ENCODE assay signal across 20 cellular contexts in genomic region chr2:27636766-27637165, GRCh38. TPM values are rescaled to one million over a fixed set of nuclear protein-coding genes. Genes with fewer than 3 reads are reported as not detected.
DNase-seq lines count a peak whose midpoint lies in the region; ATAC-seq, FAIRE-seq and TF ChIP-seq lines count a peak whose summit lies in the region.
"Had no signal": no experiment of that assay in that cellular context is flagged by ENCODE, and none has a peak within 500 bp of the region (broad histone marks: within the 10 kb centered on the region; RNA-seq: fewer than 3 reads in every experiment).

No MANE protein-coding gene starts in this region.

- H3K4me3 ChIP-seq in IMR-90 (ENCODE audit: insufficient read depth, low read depth, low read length): no peak overlapping the region
- no peak overlapping the region for H3K4me3 ChIP-seq in astrocyte (ENCODE audit: insufficient read depth, low read depth, low read length)
- H3K4me3 ChIP-seq in esophagus muscularis mucosa: no peak overlapping the region
- H3K4me3 ChIP-seq in gastrocnemius medialis: no peak overlapping the region
- H3K4me3 ChIP-seq: A549, GM23338 had no signal

- no peaks in the 10 kb centered on the region for H3K9me1 ChIP-seq in IMR-90 (ENCODE audit: insufficient read depth, low read length)

- no peaks in the 10 kb centered on the region for H3K9me3 Mint-ChIP-seq in activated CD8-positive, alpha-beta T cell treated with anti-CD3 and anti-CD28 coated beads for 36 hours
- H3K9me3 Mint-ChIP-seq in activated CD8-positive, alpha-beta T cell treated with anti-CD3 and anti-CD28 coated beads, Interleukin-2, amount 10 ng/mL, durations not matched to agents 7 days and 5 days (ENCODE audit: insufficient read depth): no peaks in the 10 kb centered on the region
- H3K9me3 Mint-ChIP-seq in astrocyte (ENCODE audit: unreplicated experiment): no peaks in the 10 kb centered on the region
- H3K9me3 Mint-ChIP-seq: GM23338 had no signal

- no peak for TF ChIP-seq EP300 in esophagus muscularis mucosa (IDR thresholded peaks at IDR 0.05)

- TF ChIP-seq CTCF in activated CD8-positive, alpha-beta T cell treated with anti-CD3 and anti-CD28 coated beads for 36 hours (IDR thresholded peaks at IDR 0.05): no peak
- no peak for TF ChIP-seq CTCF in IMR-90 (conservative IDR thresholded peaks at IDR 0.05; ENCODE audit: low read depth, low read length)
- TF ChIP-seq CTCF in astrocyte (IDR thresholded peaks at IDR 0.05; ENCODE audit: insufficient read depth, low read depth, low read length): no peak
- no peak for TF ChIP-seq CTCF in esophagus muscularis mucosa (IDR thresholded peaks at IDR 0.05)
- TF ChIP-seq CTCF in gastrocnemius medialis (IDR thresholded peaks at IDR 0.05 in 4 of 5, conservative IDR thresholded peaks at IDR 0.05 in 1 of 5): no peak

- H2AFZ ChIP-seq in IMR-90 (replicated peaks; ENCODE audit: low read length, poor library complexity): no peak overlapping the region
- H2AFZ ChIP-seq in astrocyte (ENCODE audit: low read depth, low read length): no peak overlapping the region
- H2AFZ ChIP-seq: GM23338 had no signal

- H3K27me3 ChIP-seq in IMR-90 (ENCODE audit: control insufficient read depth, insufficient read depth, low read length) (no peaks in the 10 kb centered on the region), astrocyte (ENCODE audit: insufficient read depth, low read length) (no peaks in the 10 kb centered on the region), esophagus muscularis mucosa (no peaks in the 10 kb centered on the region), gastrocnemius medialis (no peaks in the 10 kb centered on the region)

- no peak for ATAC-seq in activated CD8-positive, alpha-beta T cell treated with anti-CD3 and anti-CD28 coated beads for 36 hours
- ATAC-seq in activated CD8-positive, alpha-beta T cell treated with anti-CD3 and anti-CD28 coated beads, Interleukin-2, amount 10 ng/mL, durations not matched to agents 7 days and 5 days: no peak
- ATAC-seq in IMR-90 (ENCODE audit: low read depth) (no peak), gastrocnemius medialis (no peak)
- ATAC-seq: A549, GM23338, Panc1 had no signal

- no peak overlapping the region for H2BK20ac ChIP-seq in IMR-90 (ENCODE audit: low read depth, low read length)

- no peak overlapping the region for H2BK5ac ChIP-seq in IMR-90 (ENCODE audit: low read depth, low read length, poor library complexity, severe bottlenecking)

- peaks cover 39% of the 10 kb centered on the region for H3K4me1 Mint-ChIP-seq in activated CD8-positive, alpha-beta T cell treated with anti-CD3 and anti-CD28 coated beads for 36 hours (ENCODE audit: low read depth)
- H3K4me1 Mint-ChIP-seq in activated CD8-positive, alpha-beta T cell treated with anti-CD3 and anti-CD28 coated beads, Interleukin-2, amount 10 ng/mL, durations not matched to agents 7 days and 5 days (ENCODE audit: low read depth): peaks cover 24% of the 10 kb centered on the region
- H3K4me1 Mint-ChIP-seq in astrocyte (ENCODE audit: low read depth, unreplicated experiment): peaks cover 14% of the 10 kb centered on the region
- H3K4me1 Mint-ChIP-seq: GM23338 had no signal

- H4K5ac ChIP-seq in IMR-90 (ENCODE audit: low read depth, low read length): no peak overlapping the region

- no peaks in the 10 kb centered on the region for H3K9me3 ChIP-seq in IMR-90 (ENCODE audit: control insufficient read depth, insufficient read depth, low read length)
- H3K9me3 ChIP-seq in astrocyte (ENCODE audit: insufficient read depth, low read depth, low read length): no peaks in the 10 kb centered on the region
- H3K9me3 ChIP-seq in esophagus muscularis mucosa: no peaks in the 10 kb centered on the region
- H3K9me3 ChIP-seq in gastrocnemius medialis: no peaks in the 10 kb centered on the region
- H3K9me3 ChIP-seq: A549 had no signal

- H3K23ac ChIP-seq in IMR-90 (ENCODE audit: low read depth, low read length): no peak overlapping the region

- TF ChIP-seq RAD21 in IMR-90 (IDR thresholded peaks at IDR 0.05; ENCODE audit: low read length): no peak

- no CpG with 5 or more reads among the region's 5 CpGs for WGBS in IMR-90 (ENCODE audit: extremely low coverage in 2 of 2, insufficient read length in 1 of 2), 2 experiments
- 92% methylated on average over 5 of the region's 5 CpGs for WGBS in esophagus muscularis mucosa

- no peak overlapping the region for H3K9ac ChIP-seq in IMR-90 (ENCODE audit: low read depth, low read length)
- H3K9ac ChIP-seq in astrocyte (ENCODE audit: low read length): no peak overlapping the region
- H3K9ac ChIP-seq: KMS-11 had no signal

- POLR2A ChIA-PET in activated CD8-positive, alpha-beta T cell treated with anti-CD3 and anti-CD28 coated beads for 36 hours (lab: Charles Lee): interaction anchor here (0.7 to 3.5 kb wide), 2 partner anchors 9 to 334 kb away, joined by 3 to 22 read pairs; partner anchors contain the start of genes CCDC121 and GPN1
- POLR2A ChIA-PET in activated CD8-positive, alpha-beta T cell treated with anti-CD3 and anti-CD28 coated beads, Interleukin-2, amount 10 ng/mL, durations not matched to agents 7 days and 5 days (lab: Charles Lee): no interaction called here
- POLR2A ChIA-PET in IMR-90 (lab: Charles Lee; ENCODE audit: unreplicated experiment): no interaction called here

- DNase-seq in activated CD8-positive, alpha-beta T cell treated with anti-CD3 and anti-CD28 coated beads for 36 hours: peak; percentile 32
- no peak for DNase-seq in activated CD8-positive, alpha-beta T cell treated with anti-CD3 and anti-CD28 coated beads, Interleukin-2, amount 10 ng/mL, durations not matched to agents 7 days and 5 days
- DNase-seq in IMR-90 (peak; percentile 28), astrocyte (ENCODE audit: low read depth) (no peak), iris pigment epithelial cell (ENCODE audit: low read depth) (peak; percentile 40), NCI-H1048 (lab: John Stamatoyannopoulos, UW) (no peak), esophagus muscularis mucosa (ENCODE audit: extremely low spot score) (no peak), gastrocnemius medialis (no peak)
- DNase-seq: AML-193, GDM1, NCI-H1417, NCI-H2029, NCI-H2171 treated with DMSO at 0.1 percent for 48 hours, NCI-H82 had no signal

- H2AK9ac ChIP-seq in IMR-90 (replicated peaks; ENCODE audit: low read depth, low read length, poor library complexity): no peak overlapping the region

- no peak overlapping the region for H3K4ac ChIP-seq in IMR-90 (ENCODE audit: low read depth, low read length)

- TF ChIP-seq POLR2A in IMR-90 (IDR thresholded peaks at IDR 0.05; ENCODE audit: low read depth, low read length) (no peak), esophagus muscularis mucosa (IDR thresholded peaks at IDR 0.05; ENCODE audit: low read depth) (no peak), gastrocnemius medialis (IDR thresholded peaks at IDR 0.05) (no peak)

- peaks cover 33% of the 10 kb centered on the region for H3K36me3 ChIP-seq in IMR-90 (ENCODE audit: control insufficient read depth, insufficient read depth, low read length)
- H3K36me3 ChIP-seq in astrocyte (ENCODE audit: insufficient read depth, low read length): peaks cover 70% of the 10 kb centered on the region
- peaks cover 64 to 100% (median 91%) of the 10 kb centered on the region in 4 donors for H3K36me3 ChIP-seq in esophagus muscularis mucosa
- H3K36me3 ChIP-seq in gastrocnemius medialis: peaks cover 2 to 98% of the 10 kb centered on the region in 2 donors

- H4K8ac ChIP-seq in IMR-90 (ENCODE audit: low read depth in 2 of 2, low read length in 2 of 2): no peak overlapping the region

- FAIRE-seq in astrocyte (lab: Jason Lieb, UNC): no peak
- FAIRE-seq: A549, GM12892, GM19239 had no signal

- no peak overlapping the region for H3K4me2 ChIP-seq in IMR-90 (ENCODE audit: low read depth, low read length)
- H3K4me2 ChIP-seq in astrocyte (ENCODE audit: low read length): no peak overlapping the region
- H3K4me2 ChIP-seq: A549, GM23338, KMS-11 had no signal

- no peak overlapping the region for H3K27ac ChIP-seq in IMR-90 (ENCODE audit: insufficient read depth, low read length)
- peak overlapping the region; percentile 89 for H3K27ac ChIP-seq in astrocyte (ENCODE audit: low read depth, low read length)
- no peak overlapping the region for H3K27ac ChIP-seq in esophagus muscularis mucosa (replicated peaks in 1 of 4)
- H3K27ac ChIP-seq in gastrocnemius medialis: no peak overlapping the region
- H3K27ac ChIP-seq: A549, KMS-11 had no signal

- intact Hi-C loops in activated CD8-positive, alpha-beta T cell treated with anti-CD3 and anti-CD28 coated beads for 36 hours (cut with micrococcal nuclease): no loop called here
- intact Hi-C loops in IMR-90 (cut with micrococcal nuclease) (no loop called here), esophagus muscularis mucosa (cut with DNase I) (no loop called here), gastrocnemius medialis (cut with DNase I; ENCODE audit: low total_unique reads) (no loop called here)

- no peak overlapping the region for H3K27ac Mint-ChIP-seq in activated CD8-positive, alpha-beta T cell treated with anti-CD3 and anti-CD28 coated beads for 36 hours
- H3K27ac Mint-ChIP-seq in activated CD8-positive, alpha-beta T cell treated with anti-CD3 and anti-CD28 coated beads, Interleukin-2, amount 10 ng/mL, durations not matched to agents 7 days and 5 days: no peak overlapping the region
- H3K27ac Mint-ChIP-seq in astrocyte (ENCODE audit: unreplicated experiment): no peak overlapping the region
- H3K27ac Mint-ChIP-seq: GM23338 had no signal

- no peak overlapping the region for H3K18ac ChIP-seq in IMR-90 (ENCODE audit: low read depth, low read length)

- no peak overlapping the region for H2AK5ac ChIP-seq in IMR-90 (ENCODE audit: low read depth, low read length)

- H4K20me1 ChIP-seq in IMR-90 (ENCODE audit: insufficient read depth, low read length) (peaks cover 4% of the 10 kb centered on the region; the same call in 1 of the 2 replicates), astrocyte (ENCODE audit: insufficient read depth, low read length) (no peaks in the 10 kb centered on the region)

- no peak overlapping the region for H3K4me3 Mint-ChIP-seq in activated CD8-positive, alpha-beta T cell treated with anti-CD3 and anti-CD28 coated beads for 36 hours
- no peak overlapping the region for H3K4me3 Mint-ChIP-seq in activated CD8-positive, alpha-beta T cell treated with anti-CD3 and anti-CD28 coated beads, Interleukin-2, amount 10 ng/mL, durations not matched to agents 7 days and 5 days
- H3K4me3 Mint-ChIP-seq in astrocyte (ENCODE audit: unreplicated experiment): no peak overlapping the region
- H3K4me3 Mint-ChIP-seq: GM23338 had no signal

- in situ Hi-C loops in IMR-90 (cut with MboI; ENCODE audit: low sequenced_read_pairs): no loop called here
- in situ Hi-C loops in gastrocnemius medialis (cut with MboI; ENCODE audit: low sequenced_read_pairs in 4 of 4): loop anchor here in 1 of 4 donors (25.0 kb wide), 1 partner anchor 174 kb away; no protein-coding TSS in a partner anchor

- H2BK15ac ChIP-seq in IMR-90 (ENCODE audit: low read depth, low read length): no peak overlapping the region

- H3K79me2 ChIP-seq in astrocyte (ENCODE audit: insufficient read depth, low read length): peaks cover 15% of the 10 kb centered on the region

- H3K27me3 Mint-ChIP-seq in activated CD8-positive, alpha-beta T cell treated with anti-CD3 and anti-CD28 coated beads for 36 hours: no peaks in the 10 kb centered on the region
- no peaks in the 10 kb centered on the region for H3K27me3 Mint-ChIP-seq in activated CD8-positive, alpha-beta T cell treated with anti-CD3 and anti-CD28 coated beads, Interleukin-2, amount 10 ng/mL, durations not matched to agents 7 days and 5 days (ENCODE audit: low read depth)
- H3K27me3 Mint-ChIP-seq in astrocyte (ENCODE audit: low read depth, unreplicated experiment): no peaks in the 10 kb centered on the region

- H3K4me1 ChIP-seq in IMR-90 (ENCODE audit: control insufficient read depth, insufficient read depth, low read length): no peaks in the 10 kb centered on the region
- H3K4me1 ChIP-seq in astrocyte (ENCODE audit: insufficient read depth, low read length): peaks cover 25% of the 10 kb centered on the region
- H3K4me1 ChIP-seq in esophagus muscularis mucosa: no peaks in the 10 kb centered on the region
- no peaks in the 10 kb centered on the region for H3K4me1 ChIP-seq in gastrocnemius medialis
- H3K4me1 ChIP-seq: A549 had no signal

- peaks cover 9 to 24% of the 10 kb centered on the region in 2 experiments; a peak in 3 of 4 replicates for H3K79me1 ChIP-seq in IMR-90 (ENCODE audit: low read depth in 1 of 2, low read length in 2 of 2)

- CTCF ChIA-PET in activated CD8-positive, alpha-beta T cell treated with anti-CD3 and anti-CD28 coated beads for 36 hours (lab: Charles Lee): interaction anchor here (1.0 kb wide), 1 partner anchor 47 kb away, joined by 3 read pairs; no protein-coding TSS in a partner anchor
- CTCF ChIA-PET in activated CD8-positive, alpha-beta T cell treated with anti-CD3 and anti-CD28 coated beads, Interleukin-2, amount 10 ng/mL, durations not matched to agents 7 days and 5 days (lab: Charles Lee): interaction anchor here (0.8 kb wide), 1 partner anchor 47 kb away, joined by 3 read pairs; no protein-coding TSS in a partner anchor
- CTCF ChIA-PET in IMR-90 (lab: Yijun Ruan, JAX): no interaction called here

- H2BK120ac ChIP-seq in IMR-90 (ENCODE audit: low read depth, low read length): no peak overlapping the region

- no TSS peak for BruUV-seq in IMR-90 (replicated peaks; lab: Mats Ljungman, UMichigan)

- no peak overlapping the region for H3K14ac ChIP-seq in IMR-90 (replicated peaks; ENCODE audit: low read depth, low read length)

- H3K56ac ChIP-seq in IMR-90 (ENCODE audit: extremely low read depth, insufficient read depth, low read length): no peak overlapping the region

- H4K91ac ChIP-seq in IMR-90 (ENCODE audit: insufficient read depth, low read depth, low read length): no peak overlapping the region

- peaks cover 62% of the 10 kb centered on the region for H3K36me3 Mint-ChIP-seq in activated CD8-positive, alpha-beta T cell treated with anti-CD3 and anti-CD28 coated beads for 36 hours (ENCODE audit: low read depth)
- peaks cover 68% of the 10 kb centered on the region for H3K36me3 Mint-ChIP-seq in activated CD8-positive, alpha-beta T cell treated with anti-CD3 and anti-CD28 coated beads, Interleukin-2, amount 10 ng/mL, durations not matched to agents 7 days and 5 days (ENCODE audit: low read depth)
- H3K36me3 Mint-ChIP-seq in astrocyte (ENCODE audit: low read depth, unreplicated experiment): peaks cover 19% of the 10 kb centered on the region

- dilution Hi-C loops in IMR-90 (cut with HindIII; ENCODE audit: low sequenced_read_pairs, unreplicated experiment): no loop called here

RNA-seq across cellular contexts. Expression of gene GPN1, which starts 7.9 kb away (rescaled TPM):
- 10 to 100 TPM; 37.6 to 41.2 TPM for total RNA-seq in activated CD8-positive, alpha-beta T cell treated with anti-CD3 and anti-CD28 coated beads for 36 hours
- 10 to 100 TPM; 39.7 to 41.4 TPM for total RNA-seq in activated CD8-positive, alpha-beta T cell treated with anti-CD3 and anti-CD28 coated beads, Interleukin-2, amount 10 ng/mL, durations not matched to agents 7 days and 5 days
- total RNA-seq in IMR-90 (2012; rRNA removed): 53.0 and 63.8 TPM in 2 replicates
- 34.9 and 37.8 TPM in 2 replicates for polyA plus RNA-seq in IMR-90 (2012; rRNA removed)
- polyA plus RNA-seq in IMR-90 (2012; cell fraction: cytosol; rRNA removed): 15.2 and 19.7 TPM in 2 replicates
- 6.3 and 28.2 TPM in 2 replicates for polyA plus RNA-seq in IMR-90 (2012; cell fraction: nucleus; rRNA removed; ENCODE audit: low replicate concordance)
- 54.4 and 63.9 TPM in 2 replicates for total RNA-seq in astrocyte
- total RNA-seq in esophagus muscularis mucosa: 10 to 100 TPM; 18.8 to 28.1 (median 22.7) TPM
- 10 to 100 TPM; 21.0 to 30.0 (median 25.0) TPM for total RNA-seq in gastrocnemius medialis

RNA-seq across cellular contexts. Expression of gene CCDC121, which starts 8.0 kb away (rescaled TPM):
- under 1 TPM; 0.40 to 0.43 TPM for total RNA-seq in activated CD8-positive, alpha-beta T cell treated with anti-CD3 and anti-CD28 coated beads for 36 hours
- 1 to 10 TPM; 1.5 to 1.6 TPM for total RNA-seq in activated CD8-positive, alpha-beta T cell treated with anti-CD3 and anti-CD28 coated beads, Interleukin-2, amount 10 ng/mL, durations not matched to agents 7 days and 5 days
- total RNA-seq in IMR-90 (2012; rRNA removed) (2.0 and 2.2 TPM in 2 replicates), astrocyte (1.2 and 1.6 TPM in 2 replicates), esophagus muscularis mucosa (1 to 10 TPM; 2.7 to 6.2 (median 5.2) TPM), gastrocnemius medialis (1 to 10 TPM in 3 of 4 donors, under 1 TPM in 1; 0.56 to 2.0 (median 1.3) TPM)
- 0.65 and 0.67 TPM in 2 replicates for polyA plus RNA-seq in IMR-90 (2012; rRNA removed)
- 0.12 and 0.47 TPM in 2 replicates for polyA plus RNA-seq in IMR-90 (2012; cell fraction: cytosol; rRNA removed)
- polyA plus RNA-seq in IMR-90 (2012; cell fraction: nucleus; rRNA removed; ENCODE audit: low replicate concordance): 0.72 and 1.5 TPM in 2 replicates

RNA-seq across cellular contexts. Expression of gene SUPT7L, which starts 26.6 kb away (rescaled TPM):
- total RNA-seq in activated CD8-positive, alpha-beta T cell treated with anti-CD3 and anti-CD28 coated beads for 36 hours: 10 to 100 TPM; 21.8 to 22.6 TPM
- total RNA-seq in activated CD8-positive, alpha-beta T cell treated with anti-CD3 and anti-CD28 coated beads, Interleukin-2, amount 10 ng/mL, durations not matched to agents 7 days and 5 days: 10 to 100 TPM; 30.1 to 30.8 TPM
- total RNA-seq in IMR-90 (2012; rRNA removed): 16.7 and 23.1 TPM in 2 replicates
- 31.3 and 33.4 TPM in 2 replicates for polyA plus RNA-seq in IMR-90 (2012; rRNA removed)
- 12.7 and 15.6 TPM in 2 replicates for polyA plus RNA-seq in IMR-90 (2012; cell fraction: cytosol; rRNA removed)
- polyA plus RNA-seq in IMR-90 (2012; cell fraction: nucleus; rRNA removed; ENCODE audit: low replicate concordance): 61.5 and 126 TPM in 2 replicates
- total RNA-seq in astrocyte: 25.9 and 27.8 TPM in 2 replicates
- 10 to 100 TPM; 18.5 to 23.1 (median 20.7) TPM for total RNA-seq in esophagus muscularis mucosa
- 10 to 100 TPM; 14.6 to 26.0 (median 21.9) TPM for total RNA-seq in gastrocnemius medialis

RNA-seq across cellular contexts. Expression of gene SLC4A1AP, which starts 26.9 kb away (rescaled TPM):
- total RNA-seq in activated CD8-positive, alpha-beta T cell treated with anti-CD3 and anti-CD28 coated beads for 36 hours: 10 to 100 TPM; 19.1 to 19.3 TPM
- 10 to 100 TPM; 24.2 to 25.2 TPM for total RNA-seq in activated CD8-positive, alpha-beta T cell treated with anti-CD3 and anti-CD28 coated beads, Interleukin-2, amount 10 ng/mL, durations not matched to agents 7 days and 5 days
- total RNA-seq in IMR-90 (2012; rRNA removed) (11.7 and 17.8 TPM in 2 replicates), astrocyte (20.9 and 21.3 TPM in 2 replicates), esophagus muscularis mucosa (10 to 100 TPM; 16.7 to 22.8 (median 20.1) TPM), gastrocnemius medialis (10 to 100 TPM; 32.1 to 44.2 (median 34.6) TPM)
- polyA plus RNA-seq in IMR-90 (2012; rRNA removed): 13.3 and 13.6 TPM in 2 replicates
- polyA plus RNA-seq in IMR-90 (2012; cell fraction: cytosol; rRNA removed): 4.5 and 5.5 TPM in 2 replicates
- polyA plus RNA-seq in IMR-90 (2012; cell fraction: nucleus; rRNA removed; ENCODE audit: low replicate concordance): 8.7 and 10.3 TPM in 2 replicates

RNA-seq across cellular contexts. Expression of gene ZNF512, which starts 53.9 kb away (rescaled TPM):
- 10 to 100 TPM; 29.2 to 31.5 TPM for total RNA-seq in activated CD8-positive, alpha-beta T cell treated with anti-CD3 and anti-CD28 coated beads for 36 hours
- 10 to 100 TPM; 37.0 to 39.0 TPM for total RNA-seq in activated CD8-positive, alpha-beta T cell treated with anti-CD3 and anti-CD28 coated beads, Interleukin-2, amount 10 ng/mL, durations not matched to agents 7 days and 5 days
- total RNA-seq in IMR-90 (2012; rRNA removed) (32.2 and 56.5 TPM in 2 replicates), astrocyte (27.5 and 32.5 TPM in 2 replicates), esophagus muscularis mucosa (10 to 100 TPM; 29.5 to 39.3 (median 33.7) TPM), gastrocnemius medialis (10 to 100 TPM in 2 of 4 donors, 1 to 10 TPM in 2; 5.8 to 15.6 (median 8.4) TPM)
- polyA plus RNA-seq in IMR-90 (2012; rRNA removed): 17.0 and 25.8 TPM in 2 replicates
- 4.5 and 7.7 TPM in 2 replicates for polyA plus RNA-seq in IMR-90 (2012; cell fraction: cytosol; rRNA removed)
- polyA plus RNA-seq in IMR-90 (2012; cell fraction: nucleus; rRNA removed; ENCODE audit: low replicate concordance): 5.6 and 47.4 TPM in 2 replicates

Comparison
In these comparisons a context has a peak if more than half of its experiments do, and no peak if none do; other contexts are left out.
1. DNase-seq: peak in activated CD8-positive, alpha-beta T cell treated with anti-CD3 and anti-CD28 coated beads for 36 hours (single experiment), IMR-90 (single experiment) and iris pigment epithelial cell (single experiment); none in activated CD8-positive, alpha-beta T cell treated with anti-CD3 and anti-CD28 coated beads, Interleukin-2, amount 10 ng/mL, durations not matched to agents 7 days and 5 days (single experiment), astrocyte (single experiment), NCI-H1048 (single experiment), esophagus muscularis mucosa (single experiment) and gastrocnemius medialis (0 of 2).